Comparison of ENCODE assay signal across 19 cellular contexts in the genomic region with DNA sequence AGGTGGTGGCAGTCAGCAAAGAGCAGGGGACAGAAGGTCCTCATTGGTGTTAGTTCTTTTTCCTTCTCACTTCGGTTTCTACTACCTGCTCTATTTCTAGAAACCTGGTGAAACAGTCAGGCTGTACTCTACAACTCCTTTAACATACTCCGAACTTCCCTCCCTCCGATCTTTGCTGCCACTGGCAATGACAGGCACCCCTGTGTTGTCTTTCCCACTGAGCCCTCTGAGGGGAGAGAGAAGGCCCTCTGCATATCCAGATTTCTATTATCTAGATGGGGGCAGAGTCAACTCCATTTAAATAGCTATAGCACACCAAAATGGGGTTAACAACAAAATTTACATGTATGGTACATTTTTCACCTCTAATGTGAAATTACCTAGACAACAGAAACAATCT.
DNase-seq lines count a peak whose midpoint lies in the region; ATAC-seq and TF ChIP-seq lines count a peak whose summit lies in the region.
"Had no signal": no experiment of that assay in that cellular context is flagged by ENCODE, and none has a peak within 500 bp of the region (broad histone marks: within the 10 kb centered on the region; RNA-seq: fewer than 3 reads in every experiment).

No MANE protein-coding gene starts in this region.

- intact Hi-C loops in activated CD4-positive, alpha-beta T cell treated with anti-CD3 and anti-CD28 coated beads for 36 hours (cut with DNase I, micrococcal nuclease), result no loop called here
- intact Hi-C loops in esophagus muscularis mucosa (cut with DNase I), result no loop called here

- H3K9me3 ChIP-seq in endodermal cell (ENCODE audit: control insufficient read depth, low read length), result no peaks in the 10 kb centered on the region
- peaks cover 0 to 5% (median 1%) of the 10 kb centered on the region in 4 donors for H3K9me3 ChIP-seq in esophagus muscularis mucosa

- WGBS in endodermal cell (ENCODE audit: insufficient coverage in 1 of 2, insufficient read length in 1 of 2), 2 experiments, result 80 to 88% methylated on average over 1 to 3 of the region's 3 CpGs
- WGBS in esophagus muscularis mucosa, result 95% methylated on average over 3 of the region's 3 CpGs

- H3K4me3 ChIP-seq in H7 (ENCODE audit: insufficient read depth, low read depth, low read length) (no peak overlapping the region), endodermal cell (ENCODE audit: low read length) (no peak overlapping the region), esophagus muscularis mucosa (no peak overlapping the region)
- H3K4me3 ChIP-seq: BLaER1, GM12878 had no signal

- no peaks in the 10 kb centered on the region for H3K4me1 ChIP-seq in endodermal cell (ENCODE audit: control insufficient read depth, insufficient read depth, low read length)
- H3K4me1 ChIP-seq in esophagus muscularis mucosa, result no peaks in the 10 kb centered on the region
- H3K4me1 ChIP-seq: BLaER1 had no signal

- H3K36me3 ChIP-seq in H7 (replicated peaks; ENCODE audit: control insufficient read depth, insufficient read depth, low read length) (peaks cover 8% of the 10 kb centered on the region), endodermal cell (ENCODE audit: control insufficient read depth, insufficient read depth, low read length) (peaks cover 76% of the 10 kb centered on the region), esophagus muscularis mucosa (peaks cover 30 to 82% (median 60%) of the 10 kb centered on the region in 4 donors)

- H3K27ac Mint-ChIP-seq in activated CD4-positive, alpha-beta T cell treated with anti-CD3 and anti-CD28 coated beads, Interleukin-2, amount 10 ng/mL, durations not matched to agents 7 days and 5 days, result peak overlapping the region; percentile 42
- H3K27ac Mint-ChIP-seq in activated CD4-positive, alpha-beta T cell treated with anti-CD3 and anti-CD28 coated beads for 36 hours, result no peak overlapping the region
- peak overlapping the region; percentile 22 for H3K27ac Mint-ChIP-seq in endodermal cell
- H3K27ac Mint-ChIP-seq: B cell; CD4-positive, alpha-beta T cell had no signal

- POLR2A ChIA-PET in activated CD4-positive, alpha-beta T cell treated with anti-CD3 and anti-CD28 coated beads, Interleukin-2, amount 10 ng/mL, durations not matched to agents 7 days and 5 days (lab: Charles Lee), result no interaction called here
- POLR2A ChIA-PET in activated CD4-positive, alpha-beta T cell treated with anti-CD3 and anti-CD28 coated beads for 36 hours (lab: Charles Lee), result no interaction called here

- no peaks in the 10 kb centered on the region for H3K9me3 Mint-ChIP-seq in activated CD4-positive, alpha-beta T cell treated with anti-CD3 and anti-CD28 coated beads, Interleukin-2, amount 10 ng/mL, durations not matched to agents 7 days and 5 days
- no peaks in the 10 kb centered on the region for H3K9me3 Mint-ChIP-seq in activated CD4-positive, alpha-beta T cell treated with anti-CD3 and anti-CD28 coated beads for 36 hours (ENCODE audit: low read depth)
- H3K9me3 Mint-ChIP-seq in endodermal cell, result no peaks in the 10 kb centered on the region
- H3K9me3 Mint-ChIP-seq: CD4-positive, alpha-beta T cell; CD8-positive, alpha-beta memory T cell had no signal

- TF ChIP-seq CTCF in endodermal cell (conservative IDR thresholded peaks at IDR 0.05) (no peak), esophagus muscularis mucosa (IDR thresholded peaks at IDR 0.05) (no peak)

- no peak for TF ChIP-seq EP300 in esophagus muscularis mucosa (IDR thresholded peaks at IDR 0.05)

- peaks cover 63% of the 10 kb centered on the region for H3K36me3 Mint-ChIP-seq in activated CD4-positive, alpha-beta T cell treated with anti-CD3 and anti-CD28 coated beads, Interleukin-2, amount 10 ng/mL, durations not matched to agents 7 days and 5 days (ENCODE audit: low read depth)
- peaks cover 72% of the 10 kb centered on the region for H3K36me3 Mint-ChIP-seq in activated CD4-positive, alpha-beta T cell treated with anti-CD3 and anti-CD28 coated beads for 36 hours (ENCODE audit: low read depth)
- peaks cover 54% of the 10 kb centered on the region for H3K36me3 Mint-ChIP-seq in endodermal cell (ENCODE audit: low read depth)

- TF ChIP-seq POLR2A in esophagus muscularis mucosa (IDR thresholded peaks at IDR 0.05; ENCODE audit: low read depth), result no peak

- CTCF ChIA-PET in activated CD4-positive, alpha-beta T cell treated with anti-CD3 and anti-CD28 coated beads, Interleukin-2, amount 10 ng/mL, durations not matched to agents 7 days and 5 days (lab: Charles Lee), result interaction anchor here (1.8 kb wide), 1 partner anchor 17 kb away, joined by 5 read pairs; no protein-coding TSS in a partner anchor
- CTCF ChIA-PET in activated CD4-positive, alpha-beta T cell treated with anti-CD3 and anti-CD28 coated beads for 36 hours (lab: Charles Lee), result interaction anchor here (0.7 to 0.8 kb wide), 4 partner anchors 10 to 821 kb away, joined by 3 to 4 read pairs (median 3); no protein-coding TSS in a partner anchor

- no peaks in the 10 kb centered on the region for H3K4me1 Mint-ChIP-seq in activated CD4-positive, alpha-beta T cell treated with anti-CD3 and anti-CD28 coated beads, Interleukin-2, amount 10 ng/mL, durations not matched to agents 7 days and 5 days
- no peaks in the 10 kb centered on the region for H3K4me1 Mint-ChIP-seq in activated CD4-positive, alpha-beta T cell treated with anti-CD3 and anti-CD28 coated beads for 36 hours
- H3K4me1 Mint-ChIP-seq in endodermal cell, result peaks cover 3% of the 10 kb centered on the region
- H3K4me1 Mint-ChIP-seq: B cell; CD8-positive, alpha-beta memory T cell had no signal

- no peaks in the 10 kb centered on the region for H3K27me3 Mint-ChIP-seq in activated CD4-positive, alpha-beta T cell treated with anti-CD3 and anti-CD28 coated beads, Interleukin-2, amount 10 ng/mL, durations not matched to agents 7 days and 5 days
- no peaks in the 10 kb centered on the region for H3K27me3 Mint-ChIP-seq in activated CD4-positive, alpha-beta T cell treated with anti-CD3 and anti-CD28 coated beads for 36 hours
- H3K27me3 Mint-ChIP-seq in endodermal cell (ENCODE audit: insufficient read depth), result no peaks in the 10 kb centered on the region
- H3K27me3 Mint-ChIP-seq: B cell; CD4-positive, alpha-beta T cell; CD8-positive, alpha-beta memory T cell had no signal

- H3K27ac ChIP-seq in endodermal cell (ENCODE audit: low read depth, low read length) (no peak overlapping the region), esophagus muscularis mucosa (replicated peaks in 1 of 4) (no peak overlapping the region)
- H3K27ac ChIP-seq: 22Rv1, BLaER1, C4-2B had no signal

- DNase-seq in activated CD4-positive, alpha-beta T cell treated with anti-CD3 and anti-CD28 coated beads, Interleukin-2, amount 10 ng/mL, durations not matched to agents 7 days and 5 days, result no peak
- DNase-seq in activated CD4-positive, alpha-beta T cell treated with anti-CD3 and anti-CD28 coated beads for 36 hours, result no peak
- DNase-seq in H7 (peak; percentile 33), endodermal cell (peak; percentile 22), esophagus muscularis mucosa (ENCODE audit: extremely low spot score) (no peak)
- DNase-seq: CD4-positive, alpha-beta T cell; CD8-positive, alpha-beta memory T cell; DMS 273 treated with DMSO at 0.1 percent for 48 hours; DMS79; EL; GDM1; GOT3 had no signal

- H3K27me3 ChIP-seq in H7 (ENCODE audit: control insufficient read depth, insufficient read depth, low read length), result no peaks in the 10 kb centered on the region
- H3K27me3 ChIP-seq in endodermal cell (ENCODE audit: control insufficient read depth, insufficient read depth, low read length, poor library complexity, severe bottlenecking), result no peaks in the 10 kb centered on the region
- no peaks in the 10 kb centered on the region for H3K27me3 ChIP-seq in esophagus muscularis mucosa
- H3K27me3 ChIP-seq: BLaER1 had no signal

- H3K4me3 Mint-ChIP-seq in activated CD4-positive, alpha-beta T cell treated with anti-CD3 and anti-CD28 coated beads, Interleukin-2, amount 10 ng/mL, durations not matched to agents 7 days and 5 days, result no peak overlapping the region
- no peak overlapping the region for H3K4me3 Mint-ChIP-seq in activated CD4-positive, alpha-beta T cell treated with anti-CD3 and anti-CD28 coated beads for 36 hours
- no peak overlapping the region for H3K4me3 Mint-ChIP-seq in endodermal cell
- H3K4me3 Mint-ChIP-seq: B cell; CD4-positive, alpha-beta T cell; CD8-positive, alpha-beta memory T cell had no signal

- H3K9ac ChIP-seq in endodermal cell (ENCODE audit: extremely low read depth, low read length, poor library complexity, severe bottlenecking), result no peak overlapping the region
- H3K9ac ChIP-seq: BLaER1 had no signal

- no peak for ATAC-seq in activated CD4-positive, alpha-beta T cell treated with anti-CD3 and anti-CD28 coated beads for 36 hours
- no peak for ATAC-seq in GM19452 (IDR thresholded peaks at IDR 0.05; ENCODE audit: unreplicated experiment)
- ATAC-seq: GM12878, HCT116 had no signal

Comparison
In these comparisons a context has a peak if more than half of its experiments do, and no peak if none do; other contexts are left out.
1. DNase-seq: peak in H7 (single experiment) and endodermal cell (single experiment); none in activated CD4-positive, alpha-beta T cell treated with anti-CD3 and anti-CD28 coated beads, Interleukin-2, amount 10 ng/mL, durations not matched to agents 7 days and 5 days (single experiment), activated CD4-positive, alpha-beta T cell treated with anti-CD3 and anti-CD28 coated beads for 36 hours (single experiment) and esophagus muscularis mucosa (single experiment).